In the genomic region with DNA sequence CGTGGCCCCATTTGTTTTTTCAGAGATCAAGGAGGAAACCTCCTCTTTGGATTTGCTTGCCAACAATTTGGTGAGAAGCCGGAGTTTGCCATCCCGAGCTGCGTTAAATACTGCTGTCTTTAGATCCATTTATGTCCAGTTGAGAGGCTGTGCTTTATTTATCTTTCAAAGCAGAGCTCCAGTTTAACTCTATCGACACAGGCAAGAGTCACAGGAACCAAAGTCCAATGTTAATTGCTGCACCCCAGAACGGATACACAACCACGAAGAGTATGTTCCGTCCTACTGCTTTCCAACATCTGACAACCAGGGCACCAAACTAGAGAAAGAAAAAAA, we compare ENCODE assay signal across 1 cellular context.
TF ChIP-seq lines count a peak whose summit lies in the region.

No MANE protein-coding gene starts in this region.

TF ChIP-seq in HepG2, 621 proteins besides CTCF, POLR2A, EP300 and RAD21 (continued from another document and continues in another):
- TF ChIP-seq KLF6 (CRISPR knock-in tag; IDR thresholded peaks at IDR 0.05) (no peak), BORCS8-MEF2B (CRISPR knock-in tag; IDR thresholded peaks at IDR 0.05) (no peak), SALL2 (CRISPR knock-in tag; IDR thresholded peaks at IDR 0.05) (no peak), FOSL1 (CRISPR knock-in tag; IDR thresholded peaks at IDR 0.05; ENCODE audit: borderline replicate concordance) (no peak), ZNF234 (CRISPR knock-in tag; conservative IDR thresholded peaks at IDR 0.05) (no peak), ZNF549 (CRISPR knock-in tag; IDR thresholded peaks at IDR 0.05) (no peak), MEIS2 (CRISPR knock-in tag; IDR thresholded peaks at IDR 0.05) (0 out of 2 replicates have a peak, but pooled peaks have one; percentile 21), EEA1 (CRISPR knock-in tag; IDR thresholded peaks at IDR 0.05; ENCODE audit: borderline replicate concordance) (no peak), ZSCAN21 (CRISPR knock-in tag; IDR thresholded peaks at IDR 0.05; ENCODE audit: borderline replicate concordance) (no peak), ZNF296 (CRISPR knock-in tag; conservative IDR thresholded peaks at IDR 0.05) (no peak), ZNF441 (CRISPR knock-in tag; IDR thresholded peaks at IDR 0.05; ENCODE audit: borderline replicate concordance) (no peak), ZNF432 (CRISPR knock-in tag; IDR thresholded peaks at IDR 0.05; ENCODE audit: borderline replicate concordance) (no peak), IKZF1 (IDR thresholded peaks at IDR 0.05) (no peak), SOX6 (IDR thresholded peaks at IDR 0.05) (no peak), SOX6 (CRISPR knock-in tag; IDR thresholded peaks at IDR 0.05) (no peak), FOXP1 (IDR thresholded peaks at IDR 0.05) (no peak), FOXP1 (CRISPR knock-in tag; IDR thresholded peaks at IDR 0.05) (peak; percentile 55; the same call in 1 of the 2 replicates), PHF8 (CRISPR knock-in tag; IDR thresholded peaks at IDR 0.05) (peak; percentile 34; the same call in 1 of the 2 replicates), ZNF207 (IDR thresholded peaks at IDR 0.05; ENCODE audit: borderline replicate concordance) (no peak), ZMAT3 (CRISPR knock-in tag; conservative IDR thresholded peaks at IDR 0.05) (no peak), ZNF124 (CRISPR knock-in tag; IDR thresholded peaks at IDR 0.05) (no peak), ZNF24 (IDR thresholded peaks at IDR 0.05) (no peak), RELA (CRISPR knock-in tag; IDR thresholded peaks at IDR 0.05) (no peak), ZNF790 (CRISPR knock-in tag; IDR thresholded peaks at IDR 0.05; ENCODE audit: borderline replicate concordance) (no peak), FOXA1 (IDR thresholded peaks at IDR 0.05) (no peak), FOXA1 (CRISPR knock-in tag; IDR thresholded peaks at IDR 0.05) (peak; percentile 60), JUN (CRISPR knock-in tag; IDR thresholded peaks at IDR 0.05) (no peak), MAZ (IDR thresholded peaks at IDR 0.05; ENCODE audit: borderline replicate concordance, low read depth, low read length) (no peak), MAZ (CRISPR knock-in tag; IDR thresholded peaks at IDR 0.05; ENCODE audit: low read depth) (no peak)
- TF ChIP-seq, protein P1, sequence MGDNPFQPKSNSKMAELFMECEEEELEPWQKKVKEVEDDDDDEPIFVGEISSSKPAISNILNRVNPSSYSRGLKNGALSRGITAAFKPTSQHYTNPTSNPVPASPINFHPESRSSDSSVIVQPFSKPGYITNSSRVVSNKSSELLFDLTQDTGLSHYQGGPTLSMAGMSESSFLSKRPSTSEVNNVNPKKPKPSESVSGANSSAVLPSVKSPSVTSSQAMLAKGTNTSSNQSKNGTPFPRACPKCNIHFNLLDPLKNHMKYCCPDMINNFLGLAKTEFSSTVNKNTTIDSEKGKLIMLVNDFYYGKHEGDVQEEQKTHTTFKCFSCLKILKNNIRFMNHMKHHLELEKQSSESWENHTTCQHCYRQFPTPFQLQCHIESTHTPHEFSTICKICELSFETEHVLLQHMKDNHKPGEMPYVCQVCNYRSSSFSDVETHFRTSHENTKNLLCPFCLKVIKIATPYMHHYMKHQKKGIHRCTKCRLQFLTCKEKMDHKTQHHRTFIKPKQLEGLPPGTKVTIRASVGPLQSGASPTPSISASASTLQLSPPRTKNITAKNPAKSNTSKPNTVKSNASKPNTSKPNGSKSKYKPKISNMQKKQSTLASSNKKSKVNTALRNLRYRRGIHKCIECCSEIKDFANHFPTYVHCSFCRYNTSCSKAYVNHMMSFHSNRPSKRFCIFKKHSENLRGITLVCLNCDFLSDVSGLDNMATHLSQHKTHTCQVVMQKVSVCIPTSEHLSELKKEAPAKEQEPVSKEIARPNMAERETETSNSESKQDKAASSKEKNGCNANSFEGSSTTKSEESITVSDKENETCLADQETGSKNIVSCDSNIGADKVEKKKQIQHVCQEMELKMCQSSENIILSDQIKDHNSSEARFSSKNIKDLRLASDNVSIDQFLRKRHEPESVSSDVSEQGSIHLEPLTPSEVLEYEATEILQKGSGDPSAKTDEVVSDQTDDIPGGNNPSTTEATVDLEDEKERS (CRISPR knock-in tag; IDR thresholded peaks at IDR 0.05): no peak
- TF ChIP-seq, protein P2, sequence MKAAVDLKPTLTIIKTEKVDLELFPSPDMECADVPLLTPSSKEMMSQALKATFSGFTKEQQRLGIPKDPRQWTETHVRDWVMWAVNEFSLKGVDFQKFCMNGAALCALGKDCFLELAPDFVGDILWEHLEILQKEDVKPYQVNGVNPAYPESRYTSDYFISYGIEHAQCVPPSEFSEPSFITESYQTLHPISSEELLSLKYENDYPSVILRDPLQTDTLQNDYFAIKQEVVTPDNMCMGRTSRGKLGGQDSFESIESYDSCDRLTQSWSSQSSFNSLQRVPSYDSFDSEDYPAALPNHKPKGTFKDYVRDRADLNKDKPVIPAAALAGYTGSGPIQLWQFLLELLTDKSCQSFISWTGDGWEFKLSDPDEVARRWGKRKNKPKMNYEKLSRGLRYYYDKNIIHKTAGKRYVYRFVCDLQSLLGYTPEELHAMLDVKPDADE (CRISPR knock-in tag; IDR thresholded peaks at IDR 0.05): no peak
- TF ChIP-seq, protein P3, sequence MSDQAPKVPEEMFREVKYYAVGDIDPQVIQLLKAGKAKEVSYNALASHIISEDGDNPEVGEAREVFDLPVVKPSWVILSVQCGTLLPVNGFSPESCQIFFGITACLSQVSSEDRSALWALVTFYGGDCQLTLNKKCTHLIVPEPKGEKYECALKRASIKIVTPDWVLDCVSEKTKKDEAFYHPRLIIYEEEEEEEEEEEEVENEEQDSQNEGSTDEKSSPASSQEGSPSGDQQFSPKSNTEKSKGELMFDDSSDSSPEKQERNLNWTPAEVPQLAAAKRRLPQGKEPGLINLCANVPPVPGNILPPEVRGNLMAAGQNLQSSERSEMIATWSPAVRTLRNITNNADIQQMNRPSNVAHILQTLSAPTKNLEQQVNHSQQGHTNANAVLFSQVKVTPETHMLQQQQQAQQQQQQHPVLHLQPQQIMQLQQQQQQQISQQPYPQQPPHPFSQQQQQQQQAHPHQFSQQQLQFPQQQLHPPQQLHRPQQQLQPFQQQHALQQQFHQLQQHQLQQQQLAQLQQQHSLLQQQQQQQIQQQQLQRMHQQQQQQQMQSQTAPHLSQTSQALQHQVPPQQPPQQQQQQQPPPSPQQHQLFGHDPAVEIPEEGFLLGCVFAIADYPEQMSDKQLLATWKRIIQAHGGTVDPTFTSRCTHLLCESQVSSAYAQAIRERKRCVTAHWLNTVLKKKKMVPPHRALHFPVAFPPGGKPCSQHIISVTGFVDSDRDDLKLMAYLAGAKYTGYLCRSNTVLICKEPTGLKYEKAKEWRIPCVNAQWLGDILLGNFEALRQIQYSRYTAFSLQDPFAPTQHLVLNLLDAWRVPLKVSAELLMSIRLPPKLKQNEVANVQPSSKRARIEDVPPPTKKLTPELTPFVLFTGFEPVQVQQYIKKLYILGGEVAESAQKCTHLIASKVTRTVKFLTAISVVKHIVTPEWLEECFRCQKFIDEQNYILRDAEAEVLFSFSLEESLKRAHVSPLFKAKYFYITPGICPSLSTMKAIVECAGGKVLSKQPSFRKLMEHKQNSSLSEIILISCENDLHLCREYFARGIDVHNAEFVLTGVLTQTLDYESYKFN (CRISPR knock-in tag; conservative IDR thresholded peaks at IDR 0.05): peak; percentile 49
- TF ChIP-seq, protein P4, sequence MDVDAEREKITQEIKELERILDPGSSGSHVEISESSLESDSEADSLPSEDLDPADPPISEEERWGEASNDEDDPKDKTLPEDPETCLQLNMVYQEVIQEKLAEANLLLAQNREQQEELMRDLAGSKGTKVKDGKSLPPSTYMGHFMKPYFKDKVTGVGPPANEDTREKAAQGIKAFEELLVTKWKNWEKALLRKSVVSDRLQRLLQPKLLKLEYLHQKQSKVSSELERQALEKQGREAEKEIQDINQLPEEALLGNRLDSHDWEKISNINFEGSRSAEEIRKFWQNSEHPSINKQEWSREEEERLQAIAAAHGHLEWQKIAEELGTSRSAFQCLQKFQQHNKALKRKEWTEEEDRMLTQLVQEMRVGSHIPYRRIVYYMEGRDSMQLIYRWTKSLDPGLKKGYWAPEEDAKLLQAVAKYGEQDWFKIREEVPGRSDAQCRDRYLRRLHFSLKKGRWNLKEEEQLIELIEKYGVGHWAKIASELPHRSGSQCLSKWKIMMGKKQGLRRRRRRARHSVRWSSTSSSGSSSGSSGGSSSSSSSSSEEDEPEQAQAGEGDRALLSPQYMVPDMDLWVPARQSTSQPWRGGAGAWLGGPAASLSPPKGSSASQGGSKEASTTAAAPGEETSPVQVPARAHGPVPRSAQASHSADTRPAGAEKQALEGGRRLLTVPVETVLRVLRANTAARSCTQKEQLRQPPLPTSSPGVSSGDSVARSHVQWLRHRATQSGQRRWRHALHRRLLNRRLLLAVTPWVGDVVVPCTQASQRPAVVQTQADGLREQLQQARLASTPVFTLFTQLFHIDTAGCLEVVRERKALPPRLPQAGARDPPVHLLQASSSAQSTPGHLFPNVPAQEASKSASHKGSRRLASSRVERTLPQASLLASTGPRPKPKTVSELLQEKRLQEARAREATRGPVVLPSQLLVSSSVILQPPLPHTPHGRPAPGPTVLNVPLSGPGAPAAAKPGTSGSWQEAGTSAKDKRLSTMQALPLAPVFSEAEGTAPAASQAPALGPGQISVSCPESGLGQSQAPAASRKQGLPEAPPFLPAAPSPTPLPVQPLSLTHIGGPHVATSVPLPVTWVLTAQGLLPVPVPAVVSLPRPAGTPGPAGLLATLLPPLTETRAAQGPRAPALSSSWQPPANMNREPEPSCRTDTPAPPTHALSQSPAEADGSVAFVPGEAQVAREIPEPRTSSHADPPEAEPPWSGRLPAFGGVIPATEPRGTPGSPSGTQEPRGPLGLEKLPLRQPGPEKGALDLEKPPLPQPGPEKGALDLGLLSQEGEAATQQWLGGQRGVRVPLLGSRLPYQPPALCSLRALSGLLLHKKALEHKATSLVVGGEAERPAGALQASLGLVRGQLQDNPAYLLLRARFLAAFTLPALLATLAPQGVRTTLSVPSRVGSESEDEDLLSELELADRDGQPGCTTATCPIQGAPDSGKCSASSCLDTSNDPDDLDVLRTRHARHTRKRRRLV (CRISPR knock-in tag; IDR thresholded peaks at IDR 0.05): no peak
- TF ChIP-seq, protein P5, sequence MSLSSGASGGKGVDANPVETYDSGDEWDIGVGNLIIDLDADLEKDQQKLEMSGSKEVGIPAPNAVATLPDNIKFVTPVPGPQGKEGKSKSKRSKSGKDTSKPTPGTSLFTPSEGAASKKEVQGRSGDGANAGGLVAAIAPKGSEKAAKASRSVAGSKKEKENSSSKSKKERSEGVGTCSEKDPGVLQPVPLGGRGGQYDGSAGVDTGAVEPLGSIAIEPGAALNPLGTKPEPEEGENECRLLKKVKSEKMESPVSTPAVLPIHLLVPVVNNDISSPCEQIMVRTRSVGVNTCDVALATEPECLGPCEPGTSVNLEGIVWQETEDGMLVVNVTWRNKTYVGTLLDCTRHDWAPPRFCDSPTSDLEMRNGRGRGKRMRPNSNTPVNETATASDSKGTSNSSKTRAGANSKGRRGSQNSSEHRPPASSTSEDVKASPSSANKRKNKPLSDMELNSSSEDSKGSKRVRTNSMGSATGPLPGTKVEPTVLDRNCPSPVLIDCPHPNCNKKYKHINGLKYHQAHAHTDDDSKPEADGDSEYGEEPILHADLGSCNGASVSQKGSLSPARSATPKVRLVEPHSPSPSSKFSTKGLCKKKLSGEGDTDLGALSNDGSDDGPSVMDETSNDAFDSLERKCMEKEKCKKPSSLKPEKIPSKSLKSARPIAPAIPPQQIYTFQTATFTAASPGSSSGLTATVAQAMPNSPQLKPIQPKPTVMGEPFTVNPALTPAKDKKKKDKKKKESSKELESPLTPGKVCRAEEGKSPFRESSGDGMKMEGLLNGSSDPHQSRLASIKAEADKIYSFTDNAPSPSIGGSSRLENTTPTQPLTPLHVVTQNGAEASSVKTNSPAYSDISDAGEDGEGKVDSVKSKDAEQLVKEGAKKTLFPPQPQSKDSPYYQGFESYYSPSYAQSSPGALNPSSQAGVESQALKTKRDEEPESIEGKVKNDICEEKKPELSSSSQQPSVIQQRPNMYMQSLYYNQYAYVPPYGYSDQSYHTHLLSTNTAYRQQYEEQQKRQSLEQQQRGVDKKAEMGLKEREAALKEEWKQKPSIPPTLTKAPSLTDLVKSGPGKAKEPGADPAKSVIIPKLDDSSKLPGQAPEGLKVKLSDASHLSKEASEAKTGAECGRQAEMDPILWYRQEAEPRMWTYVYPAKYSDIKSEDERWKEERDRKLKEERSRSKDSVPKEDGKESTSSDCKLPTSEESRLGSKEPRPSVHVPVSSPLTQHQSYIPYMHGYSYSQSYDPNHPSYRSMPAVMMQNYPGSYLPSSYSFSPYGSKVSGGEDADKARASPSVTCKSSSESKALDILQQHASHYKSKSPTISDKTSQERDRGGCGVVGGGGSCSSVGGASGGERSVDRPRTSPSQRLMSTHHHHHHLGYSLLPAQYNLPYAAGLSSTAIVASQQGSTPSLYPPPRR (CRISPR knock-in tag; IDR thresholded peaks at IDR 0.05; ENCODE audit: borderline replicate concordance): no peak
- TF ChIP-seq, protein P6, sequence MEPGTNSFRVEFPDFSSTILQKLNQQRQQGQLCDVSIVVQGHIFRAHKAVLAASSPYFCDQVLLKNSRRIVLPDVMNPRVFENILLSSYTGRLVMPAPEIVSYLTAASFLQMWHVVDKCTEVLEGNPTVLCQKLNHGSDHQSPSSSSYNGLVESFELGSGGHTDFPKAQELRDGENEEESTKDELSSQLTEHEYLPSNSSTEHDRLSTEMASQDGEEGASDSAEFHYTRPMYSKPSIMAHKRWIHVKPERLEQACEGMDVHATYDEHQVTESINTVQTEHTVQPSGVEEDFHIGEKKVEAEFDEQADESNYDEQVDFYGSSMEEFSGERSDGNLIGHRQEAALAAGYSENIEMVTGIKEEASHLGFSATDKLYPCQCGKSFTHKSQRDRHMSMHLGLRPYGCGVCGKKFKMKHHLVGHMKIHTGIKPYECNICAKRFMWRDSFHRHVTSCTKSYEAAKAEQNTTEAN (CRISPR knock-in tag; conservative IDR thresholded peaks at IDR 0.05): no peak
- TF ChIP-seq, protein P7, sequence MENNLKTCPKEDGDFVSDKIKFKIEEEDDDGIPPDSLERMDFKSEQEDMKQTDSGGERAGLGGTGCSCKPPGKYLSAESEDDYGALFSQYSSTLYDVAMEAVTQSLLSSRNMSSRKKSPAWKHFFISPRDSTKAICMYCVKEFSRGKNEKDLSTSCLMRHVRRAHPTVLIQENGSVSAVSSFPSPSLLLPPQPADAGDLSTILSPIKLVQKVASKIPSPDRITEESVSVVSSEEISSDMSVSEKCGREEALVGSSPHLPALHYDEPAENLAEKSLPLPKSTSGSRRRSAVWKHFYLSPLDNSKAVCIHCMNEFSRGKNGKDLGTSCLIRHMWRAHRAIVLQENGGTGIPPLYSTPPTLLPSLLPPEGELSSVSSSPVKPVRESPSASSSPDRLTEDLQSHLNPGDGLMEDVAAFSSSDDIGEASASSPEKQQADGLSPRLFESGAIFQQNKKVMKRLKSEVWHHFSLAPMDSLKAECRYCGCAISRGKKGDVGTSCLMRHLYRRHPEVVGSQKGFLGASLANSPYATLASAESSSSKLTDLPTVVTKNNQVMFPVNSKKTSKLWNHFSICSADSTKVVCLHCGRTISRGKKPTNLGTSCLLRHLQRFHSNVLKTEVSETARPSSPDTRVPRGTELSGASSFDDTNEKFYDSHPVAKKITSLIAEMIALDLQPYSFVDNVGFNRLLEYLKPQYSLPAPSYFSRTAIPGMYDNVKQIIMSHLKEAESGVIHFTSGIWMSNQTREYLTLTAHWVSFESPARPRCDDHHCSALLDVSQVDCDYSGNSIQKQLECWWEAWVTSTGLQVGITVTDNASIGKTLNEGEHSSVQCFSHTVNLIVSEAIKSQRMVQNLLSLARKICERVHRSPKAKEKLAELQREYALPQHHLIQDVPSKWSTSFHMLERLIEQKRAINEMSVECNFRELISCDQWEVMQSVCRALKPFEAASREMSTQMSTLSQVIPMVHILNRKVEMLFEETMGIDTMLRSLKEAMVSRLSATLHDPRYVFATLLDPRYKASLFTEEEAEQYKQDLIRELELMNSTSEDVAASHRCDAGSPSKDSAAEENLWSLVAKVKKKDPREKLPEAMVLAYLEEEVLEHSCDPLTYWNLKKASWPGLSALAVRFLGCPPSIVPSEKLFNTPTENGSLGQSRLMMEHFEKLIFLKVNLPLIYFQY (CRISPR knock-in tag; IDR thresholded peaks at IDR 0.05; ENCODE audit: borderline replicate concordance): no peak
